ENCODE assay signal across 22 cellular contexts in the genomic region with DNA sequence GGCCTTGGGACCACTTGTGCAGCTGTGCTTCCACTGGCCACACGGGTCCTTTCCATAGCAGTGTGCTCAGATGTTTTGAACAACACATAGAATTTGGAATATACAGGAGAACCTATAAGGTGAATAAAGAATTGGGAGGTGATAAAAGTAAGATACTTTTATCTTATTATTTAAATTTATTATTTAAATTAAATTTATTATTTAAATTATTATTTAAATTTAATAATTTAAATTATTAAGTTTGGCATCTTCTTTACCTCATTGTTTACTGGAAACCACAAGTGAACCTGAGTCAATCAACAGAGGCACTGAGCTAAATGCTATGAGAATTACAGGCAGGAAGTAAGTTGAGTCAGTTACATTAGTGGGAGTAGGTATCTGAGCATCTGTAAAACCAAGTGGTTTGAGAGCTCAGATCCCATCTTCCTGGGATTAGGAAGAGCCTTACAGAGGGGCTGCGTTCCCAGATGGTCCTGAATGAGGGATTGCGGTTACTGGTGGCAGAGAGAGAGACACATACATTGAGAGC.
DNase-seq lines count a peak whose midpoint lies in the region; ATAC-seq lines count a peak whose summit lies in the region.
"Had no signal": no experiment of that assay in that cellular context is flagged by ENCODE, and none has a peak within 500 bp of the region (broad histone marks: within the 10 kb centered on the region; RNA-seq: fewer than 3 reads in every experiment).

No MANE protein-coding gene starts in this region.

- H3K4ac ChIP-seq in mesenchymal stem cell (ENCODE audit: low read depth in 1 of 2, low read length in 2 of 2), result no peak overlapping the region

- H3K27me3 ChIP-seq in mesenchymal stem cell (ENCODE audit: control insufficient read depth in 1 of 2, insufficient read depth in 1 of 2, low read length in 2 of 2), result no peaks in the 10 kb centered on the region
- H3K27me3 ChIP-seq: vagina had no signal

- no peak for ATAC-seq in T-helper 17 cell
- ATAC-seq in GM21717 (IDR thresholded peaks at IDR 0.05; ENCODE audit: unreplicated experiment), result no peak
- ATAC-seq in GM18498 (IDR thresholded peaks at IDR 0.05; ENCODE audit: unreplicated experiment), result no peak
- ATAC-seq: left lobe of liver; Panc1; stimulated activated naive CD8-positive, alpha-beta T cell treated with anti-CD3 and anti-CD28 coated beads, Interleukin-15, Interleukin-2, amounts not matched to agents 100 U/mL and 50 U/mL, for 24 hours had no signal

- H3K9me3 Mint-ChIP-seq in activated CD4-positive, alpha-beta T cell treated with anti-CD3 and anti-CD28 coated beads, Interleukin-2, amount 10 ng/mL, durations not matched to agents 24 days and 14 days, result no peaks in the 10 kb centered on the region
- H3K9me3 Mint-ChIP-seq in activated CD4-positive, alpha-beta T cell treated with anti-CD3 and anti-CD28 coated beads, Interleukin-2, amount 10 ng/mL, durations not matched to agents 7 days and 5 days, result no peaks in the 10 kb centered on the region
- H3K9me3 Mint-ChIP-seq: activated B cell treated with CpG ODN at 0.5 μM for 24 hours; activated naive CD8-positive, alpha-beta T cell treated with anti-CD3 and anti-CD28 coated beads for 36 hours had no signal

- intact Hi-C loops in activated CD4-positive, alpha-beta T cell treated with anti-CD3 and anti-CD28 coated beads, Interleukin-2, amount 10 ng/mL, durations not matched to agents 24 days and 14 days (cut with micrococcal nuclease), result no loop called here

- no peak overlapping the region for H2AK5ac ChIP-seq in mesenchymal stem cell (ENCODE audit: low read length, severe bottlenecking)

- peaks cover 0 to 10% of the 10 kb centered on the region in 2 experiments for H3K36me3 ChIP-seq in mesenchymal stem cell (ENCODE audit: control insufficient read depth in 1 of 2, insufficient read depth in 2 of 2, low read depth in 1 of 2, low read length in 2 of 2)

- H3K14ac ChIP-seq in mesenchymal stem cell (ENCODE audit: low read length in 2 of 2), result no peak overlapping the region

- no peak for DNase-seq in activated CD4-positive, alpha-beta T cell treated with anti-CD3 and anti-CD28 coated beads, Interleukin-2, amount 10 ng/mL, durations not matched to agents 24 days and 14 days
- no peak for DNase-seq in activated CD4-positive, alpha-beta T cell treated with anti-CD3 and anti-CD28 coated beads, Interleukin-2, amount 10 ng/mL, durations not matched to agents 7 days and 5 days
- DNase-seq in ELR (ENCODE audit: low read depth) (peak; percentile 63), T-helper 17 cell (no peak), mesenchymal stem cell (no peak), NCI-H146 treated with DMSO at 0.1 percent for 48 hours (lab: John Stamatoyannopoulos, UW; ENCODE audit: unreplicated experiment) (no peak)
- DNase-seq: activated B cell treated with CpG ODN at 0.5 μM for 24 hours; activated naive CD8-positive, alpha-beta T cell treated with anti-CD3 and anti-CD28 coated beads for 36 hours; caudate nucleus; cortex of kidney; effector memory CD4-positive, alpha-beta T cell; NCI-H2029; NCI-H526 treated with DMSO at 0.1 percent for 48 hours; retina; SHP77 treated with DMSO at 0.1 percent for 48 hours; stimulated activated naive CD8-positive, alpha-beta T cell treated with anti-CD3 and anti-CD28 coated beads, Interleukin-15, Interleukin-2, amounts not matched to agents 100 U/mL and 50 U/mL, for 24 hours had no signal

- POLR2A ChIA-PET in activated CD4-positive, alpha-beta T cell treated with anti-CD3 and anti-CD28 coated beads, Interleukin-2, amount 10 ng/mL, durations not matched to agents 7 days and 5 days (lab: Charles Lee), result no interaction called here

- no peak overlapping the region for H2BK5ac ChIP-seq in mesenchymal stem cell (ENCODE audit: low read depth, low read length, poor library complexity, severe bottlenecking)

- H2BK12ac ChIP-seq in mesenchymal stem cell (ENCODE audit: low read length in 2 of 2), result no peak overlapping the region

- no peaks in the 10 kb centered on the region for H3K27me3 Mint-ChIP-seq in activated CD4-positive, alpha-beta T cell treated with anti-CD3 and anti-CD28 coated beads, Interleukin-2, amount 10 ng/mL, durations not matched to agents 24 days and 14 days
- H3K27me3 Mint-ChIP-seq in activated CD4-positive, alpha-beta T cell treated with anti-CD3 and anti-CD28 coated beads, Interleukin-2, amount 10 ng/mL, durations not matched to agents 7 days and 5 days, result no peaks in the 10 kb centered on the region
- no peaks in the 10 kb centered on the region for H3K27me3 Mint-ChIP-seq in T-helper 17 cell
- H3K27me3 Mint-ChIP-seq: activated B cell treated with CpG ODN at 0.5 μM for 24 hours; activated naive CD8-positive, alpha-beta T cell treated with anti-CD3 and anti-CD28 coated beads for 36 hours had no signal

- H3K4me1 Mint-ChIP-seq in activated CD4-positive, alpha-beta T cell treated with anti-CD3 and anti-CD28 coated beads, Interleukin-2, amount 10 ng/mL, durations not matched to agents 24 days and 14 days, result peaks cover 20% of the 10 kb centered on the region
- H3K4me1 Mint-ChIP-seq in activated CD4-positive, alpha-beta T cell treated with anti-CD3 and anti-CD28 coated beads, Interleukin-2, amount 10 ng/mL, durations not matched to agents 7 days and 5 days, result peaks cover 24% of the 10 kb centered on the region
- H3K4me1 Mint-ChIP-seq in T-helper 17 cell, result peaks cover 32% of the 10 kb centered on the region

- CTCF ChIA-PET in activated CD4-positive, alpha-beta T cell treated with anti-CD3 and anti-CD28 coated beads, Interleukin-2, amount 10 ng/mL, durations not matched to agents 7 days and 5 days (lab: Charles Lee), result interaction anchor here (1.2 to 1.4 kb wide), 2 partner anchors 9 to 37 kb away, joined by 3 read pairs; no protein-coding TSS in a partner anchor

- H3K27ac Mint-ChIP-seq in activated CD4-positive, alpha-beta T cell treated with anti-CD3 and anti-CD28 coated beads, Interleukin-2, amount 10 ng/mL, durations not matched to agents 24 days and 14 days, result peak overlapping the region; percentile 75
- H3K27ac Mint-ChIP-seq in activated CD4-positive, alpha-beta T cell treated with anti-CD3 and anti-CD28 coated beads, Interleukin-2, amount 10 ng/mL, durations not matched to agents 7 days and 5 days, result no peak overlapping the region
- peak overlapping the region; percentile 21 for H3K27ac Mint-ChIP-seq in T-helper 17 cell
- H3K27ac Mint-ChIP-seq: activated B cell treated with CpG ODN at 0.5 μM for 24 hours; activated naive CD8-positive, alpha-beta T cell treated with anti-CD3 and anti-CD28 coated beads for 36 hours had no signal

- H3K4me3 Mint-ChIP-seq in activated CD4-positive, alpha-beta T cell treated with anti-CD3 and anti-CD28 coated beads, Interleukin-2, amount 10 ng/mL, durations not matched to agents 24 days and 14 days, result no peak overlapping the region
- H3K4me3 Mint-ChIP-seq in activated CD4-positive, alpha-beta T cell treated with anti-CD3 and anti-CD28 coated beads, Interleukin-2, amount 10 ng/mL, durations not matched to agents 7 days and 5 days, result no peak overlapping the region
- no peak overlapping the region for H3K4me3 Mint-ChIP-seq in T-helper 17 cell
- H3K4me3 Mint-ChIP-seq: activated B cell treated with CpG ODN at 0.5 μM for 24 hours; activated naive CD8-positive, alpha-beta T cell treated with anti-CD3 and anti-CD28 coated beads for 36 hours had no signal

- 94% methylated on average over 2 of the region's 3 CpGs for WGBS in mesenchymal stem cell

- no peaks in the 10 kb centered on the region for H3K79me1 ChIP-seq in mesenchymal stem cell (replicated peaks; ENCODE audit: low read length, poor library complexity, severe bottlenecking)

- peak overlapping the region; percentile 17 for H2BK15ac ChIP-seq in mesenchymal stem cell (ENCODE audit: low read depth, poor library complexity, severe bottlenecking)

- H3K23ac ChIP-seq in mesenchymal stem cell (ENCODE audit: low read length in 2 of 2), result no peak overlapping the region

- peaks cover 48% of the 10 kb centered on the region for H3K36me3 Mint-ChIP-seq in activated CD4-positive, alpha-beta T cell treated with anti-CD3 and anti-CD28 coated beads, Interleukin-2, amount 10 ng/mL, durations not matched to agents 24 days and 14 days (ENCODE audit: low read depth)
- peaks cover 72% of the 10 kb centered on the region for H3K36me3 Mint-ChIP-seq in activated CD4-positive, alpha-beta T cell treated with anti-CD3 and anti-CD28 coated beads, Interleukin-2, amount 10 ng/mL, durations not matched to agents 7 days and 5 days (ENCODE audit: low read depth)
- H3K36me3 Mint-ChIP-seq in T-helper 17 cell (ENCODE audit: low read depth), result peaks cover 9% of the 10 kb centered on the region

- H3K9ac ChIP-seq in mesenchymal stem cell (ENCODE audit: low read length), result no peak overlapping the region
- H3K9ac ChIP-seq: parathyroid adenoma had no signal

- H2AFZ ChIP-seq in mesenchymal stem cell (ENCODE audit: low read depth, low read length), result no peak overlapping the region
- H2AFZ ChIP-seq: parathyroid adenoma had no signal

- no peak overlapping the region for H3K4me3 ChIP-seq in mesenchymal stem cell (ENCODE audit: insufficient read depth in 1 of 2, low read depth in 1 of 2, low read length in 2 of 2)
- H3K4me3 ChIP-seq: vagina had no signal

- H3K4me2 ChIP-seq in mesenchymal stem cell (ENCODE audit: low read length, poor library complexity, severe bottlenecking), result no peak overlapping the region

- H4K8ac ChIP-seq in mesenchymal stem cell (ENCODE audit: low read length), result no peak overlapping the region

- H3K9me3 ChIP-seq in T-helper 17 cell (ENCODE audit: control insufficient read depth, low read length, poor library complexity, severe bottlenecking) (no peaks in the 10 kb centered on the region), mesenchymal stem cell (ENCODE audit: control insufficient read depth, low read length) (no peaks in the 10 kb centered on the region)
- H3K9me3 ChIP-seq: vagina had no signal

- no peak overlapping the region for H3K27ac ChIP-seq in mesenchymal stem cell (ENCODE audit: low read length, poor library complexity, severe bottlenecking)
- H3K27ac ChIP-seq: parathyroid adenoma, vagina had no signal

- peaks cover 1% of the 10 kb centered on the region for H3K4me1 ChIP-seq in mesenchymal stem cell (ENCODE audit: control insufficient read depth, insufficient read depth, low read depth, low read length)
- H3K4me1 ChIP-seq: vagina had no signal

- H3K18ac ChIP-seq in mesenchymal stem cell (ENCODE audit: low read depth in 1 of 2, low read length in 2 of 2), result no peak overlapping the region

- no peak overlapping the region for H4K91ac ChIP-seq in mesenchymal stem cell (ENCODE audit: low read length)

- H2BK120ac ChIP-seq in mesenchymal stem cell (ENCODE audit: low read depth, low read length), result no peak overlapping the region
